Comparison of ENCODE assay signal across 15 cellular contexts in the genomic region with DNA sequence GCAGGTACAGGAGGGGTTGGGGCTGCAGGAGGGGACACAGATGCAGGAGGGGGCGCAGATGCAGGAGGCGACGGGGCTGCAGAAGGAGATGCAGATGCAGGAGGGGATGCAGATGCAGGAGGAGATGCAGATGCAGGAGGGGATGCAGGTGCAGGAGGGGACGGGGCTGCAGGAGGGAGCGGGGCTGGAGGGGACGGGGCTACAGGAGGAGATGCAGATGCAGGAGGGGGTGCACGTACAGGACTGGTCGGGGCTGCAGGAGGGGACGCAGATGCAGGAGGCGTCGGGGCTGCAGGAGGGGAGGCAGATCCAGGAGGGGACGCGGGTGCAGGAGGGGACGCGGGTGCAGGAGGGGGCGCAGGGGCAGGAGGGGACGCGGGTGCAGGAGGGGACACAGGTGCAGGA.
DNase-seq lines count a peak whose midpoint lies in the region; ATAC-seq, FAIRE-seq and TF ChIP-seq lines count a peak whose summit lies in the region.
"Had no signal": no experiment of that assay in that cellular context is flagged by ENCODE, and none has a peak within 500 bp of the region (broad histone marks: within the 10 kb centered on the region; RNA-seq: fewer than 3 reads in every experiment).

No MANE protein-coding gene starts in this region.

- no peaks in the 10 kb centered on the region for H3K27me3 ChIP-seq in heart right ventricle
- H3K27me3 ChIP-seq in upper lobe of right lung: no peaks in the 10 kb centered on the region
- H3K27me3 ChIP-seq: Peyer's patch had no signal

- no peak overlapping the region for H3K4me3 ChIP-seq in heart right ventricle
- H3K4me3 ChIP-seq in upper lobe of right lung: no peak overlapping the region

- TF ChIP-seq CTCF in heart right ventricle (IDR thresholded peaks at IDR 0.05): no peak
- no peak for TF ChIP-seq CTCF in upper lobe of right lung (IDR thresholded peaks at IDR 0.05)

- peaks cover 24% of the 10 kb centered on the region for H3K4me1 Mint-ChIP-seq in activated T-helper 1 cell treated with anti-CD3 and anti-CD28 coated beads, Interleukin-12 subunit alpha, Interleukin-12 subunit beta, Interleukin-2, Interleukin-4 antibody, amounts not matched to agents 30 ng/mL and 10 ng/mL and 1 ng/mL, durations not matched to agents 14 hours and 24 hours and 36 hours (ENCODE audit: low read depth)
- H3K4me1 Mint-ChIP-seq in memory B cell: peaks cover 13% of the 10 kb centered on the region

- H3K36me3 ChIP-seq in heart right ventricle (peaks cover 0 to 13% (median 0%) of the 10 kb centered on the region in 9 donors), upper lobe of right lung (no peaks in the 10 kb centered on the region)
- H3K36me3 ChIP-seq: WERI-Rb-1 had no signal

- DNase-seq in cardiac septum (ENCODE audit: low spot score): peak; percentile 51
- DNase-seq in heart right ventricle: no peak
- no peak for DNase-seq in activated T-helper 1 cell treated with anti-CD3 and anti-CD28 coated beads, Interleukin-12 subunit alpha, Interleukin-12 subunit beta, Interleukin-2, Interleukin-4 antibody, amounts not matched to agents 30 ng/mL and 10 ng/mL and 1 ng/mL, durations not matched to agents 14 hours and 24 hours and 36 hours (ENCODE audit: low spot score)
- no peak for DNase-seq in memory B cell (ENCODE audit: low spot score in 2 of 2)
- peak; percentile 40 for DNase-seq in upper lobe of right lung
- DNase-seq in dedifferentiated amniotic fluid mesenchymal stem cell (ENCODE audit: extremely low spot score): no peak
- DNase-seq in NCI-H446 (lab: John Stamatoyannopoulos, UW): no peak
- DNase-seq in HTR-8/SVneo (ENCODE audit: insufficient read length, low spot score): no peak
- DNase-seq: dermis blood vessel endothelial cell, HFFc6, KBM-7, NCI-H1092 had no signal

- H3K4me3 Mint-ChIP-seq in activated T-helper 1 cell treated with anti-CD3 and anti-CD28 coated beads, Interleukin-12 subunit alpha, Interleukin-12 subunit beta, Interleukin-2, Interleukin-4 antibody, amounts not matched to agents 30 ng/mL and 10 ng/mL and 1 ng/mL, durations not matched to agents 14 hours and 24 hours and 36 hours: peak overlapping the region; percentile 84
- H3K4me3 Mint-ChIP-seq in memory B cell: peak overlapping the region; percentile 90
- H3K4me3 Mint-ChIP-seq: HFFc6 had no signal

- H3K9me3 ChIP-seq in heart right ventricle (no peaks in the 10 kb centered on the region), upper lobe of right lung (no peaks in the 10 kb centered on the region)
- H3K9me3 ChIP-seq: esophagus muscularis mucosa, Peyer's patch had no signal

- H3K4me1 ChIP-seq in heart right ventricle (peaks cover 7 to 50% (median 28%) of the 10 kb centered on the region in 9 donors), upper lobe of right lung (peaks cover 7% of the 10 kb centered on the region)

- no peaks in the 10 kb centered on the region for H3K9me3 Mint-ChIP-seq in activated T-helper 1 cell treated with anti-CD3 and anti-CD28 coated beads, Interleukin-12 subunit alpha, Interleukin-12 subunit beta, Interleukin-2, Interleukin-4 antibody, amounts not matched to agents 30 ng/mL and 10 ng/mL and 1 ng/mL, durations not matched to agents 14 hours and 24 hours and 36 hours
- H3K9me3 Mint-ChIP-seq in memory B cell: no peaks in the 10 kb centered on the region
- H3K9me3 Mint-ChIP-seq: HFFc6 had no signal

- H3K27ac ChIP-seq in heart right ventricle (no peak overlapping the region), upper lobe of right lung (no peak overlapping the region)
- H3K27ac ChIP-seq: esophagus muscularis mucosa, WERI-Rb-1 had no signal

- 89 to 95% methylated on average over 16 to 18 of the region's 18 CpGs for WGBS in heart right ventricle, 2 donors

- no peaks in the 10 kb centered on the region for H3K36me3 Mint-ChIP-seq in activated T-helper 1 cell treated with anti-CD3 and anti-CD28 coated beads, Interleukin-12 subunit alpha, Interleukin-12 subunit beta, Interleukin-2, Interleukin-4 antibody, amounts not matched to agents 30 ng/mL and 10 ng/mL and 1 ng/mL, durations not matched to agents 14 hours and 24 hours and 36 hours (ENCODE audit: low read depth)
- peaks cover 4% of the 10 kb centered on the region for H3K36me3 Mint-ChIP-seq in memory B cell

- ATAC-seq in heart right ventricle (no peak), memory B cell (ENCODE audit: low read depth) (no peak), upper lobe of right lung (no peak)

- FAIRE-seq in HTR-8/SVneo (lab: Jason Lieb, UNC): no peak

- intact Hi-C loops in cardiac septum (cut with DNase I): loop anchor here (10.0 kb wide), 3 partner anchors 99 to 399 kb away; partner anchors contain the start of gene AFAP1L2
- intact Hi-C loops in heart right ventricle (cut with DNase I): loop anchor here in 9 of 10 donors (2.0 to 10.0 kb wide), 7 partner anchors 121 to 519 kb away; partner anchors contain the start of gene FHIP2A (in 1 of the 9)
- intact Hi-C loops in activated T-helper 1 cell treated with anti-CD3 and anti-CD28 coated beads, Interleukin-12 subunit alpha, Interleukin-12 subunit beta, Interleukin-2, Interleukin-4 antibody, amounts not matched to agents 30 ng/mL and 10 ng/mL and 1 ng/mL, durations not matched to agents 14 hours and 24 hours and 36 hours (cut with micrococcal nuclease): loop anchor here (2.0 to 10.0 kb wide), 3 partner anchors 31 to 629 kb away; partner anchors contain the start of genes CCDC186 and TRUB1
- intact Hi-C loops in upper lobe of right lung (cut with DNase I): no loop called here

- peaks cover 5% of the 10 kb centered on the region for H3K27me3 Mint-ChIP-seq in activated T-helper 1 cell treated with anti-CD3 and anti-CD28 coated beads, Interleukin-12 subunit alpha, Interleukin-12 subunit beta, Interleukin-2, Interleukin-4 antibody, amounts not matched to agents 30 ng/mL and 10 ng/mL and 1 ng/mL, durations not matched to agents 14 hours and 24 hours and 36 hours (ENCODE audit: insufficient read depth)
- H3K27me3 Mint-ChIP-seq in memory B cell: no peaks in the 10 kb centered on the region

- H3K27ac Mint-ChIP-seq in activated T-helper 1 cell treated with anti-CD3 and anti-CD28 coated beads, Interleukin-12 subunit alpha, Interleukin-12 subunit beta, Interleukin-2, Interleukin-4 antibody, amounts not matched to agents 30 ng/mL and 10 ng/mL and 1 ng/mL, durations not matched to agents 14 hours and 24 hours and 36 hours: no peak overlapping the region
- no peak overlapping the region for H3K27ac Mint-ChIP-seq in memory B cell
- H3K27ac Mint-ChIP-seq: HFFc6 had no signal

Comparison
In these comparisons a context has a peak if more than half of its experiments do, and no peak if none do; other contexts are left out.
1. DNase-seq: peak in cardiac septum (single experiment) and upper lobe of right lung (single experiment); none in heart right ventricle (0 of 2), activated T-helper 1 cell treated with anti-CD3 and anti-CD28 coated beads, Interleukin-12 subunit alpha, Interleukin-12 subunit beta, Interleukin-2, Interleukin-4 antibody, amounts not matched to agents 30 ng/mL and 10 ng/mL and 1 ng/mL, durations not matched to agents 14 hours and 24 hours and 36 hours (single experiment), memory B cell (0 of 2), dedifferentiated amniotic fluid mesenchymal stem cell (single experiment), NCI-H446 (0 of 2) and HTR-8/SVneo (single experiment).